Comparison of ENCODE assay signal across 1 cellular context in genomic region chr10:107031981-107032699, GRCh38.
TF ChIP-seq lines count a peak whose summit lies in the region.

No MANE protein-coding gene starts in this region.

TF ChIP-seq in K562, 482 proteins besides CTCF, POLR2A, EP300 and RAD21 (continued from another document and continues in another):
- TF ChIP-seq PCBP1 (IDR thresholded peaks at IDR 0.05; ENCODE audit: low read depth, low read length, poor library complexity, severe bottlenecking), result no peak
- TF ChIP-seq CC2D1A (IDR thresholded peaks at IDR 0.05), result no peak
- TF ChIP-seq TFAM (CRISPR knock-in tag; conservative IDR thresholded peaks at IDR 0.05), result no peak
- no peak for TF ChIP-seq NONO (IDR thresholded peaks at IDR 0.05; ENCODE audit: low read depth in 2 of 2, low read length in 1 of 2)
- no peak for TF ChIP-seq ZBTB49 (CRISPR knock-in tag; IDR thresholded peaks at IDR 0.05; ENCODE audit: borderline replicate concordance)
- no peak for TF ChIP-seq ZNF124 (CRISPR knock-in tag; IDR thresholded peaks at IDR 0.05)
- TF ChIP-seq ZSCAN29 (IDR thresholded peaks at IDR 0.05), result no peak
- no peak for TF ChIP-seq RBM34 (IDR thresholded peaks at IDR 0.05; ENCODE audit: borderline replicate concordance, insufficient read depth, low read length)
- TF ChIP-seq SLC30A9 (CRISPR knock-in tag; IDR thresholded peaks at IDR 0.05), result no peak
- 0 out of 2 replicates have a peak, but pooled peaks have one; percentile 65 for TF ChIP-seq FOXJ2 (tag; IDR thresholded peaks at IDR 0.05)
- TF ChIP-seq ZNF77 (CRISPR knock-in tag; IDR thresholded peaks at IDR 0.05), result no peak
- no peak for TF ChIP-seq CBFB (CRISPR knock-in tag; IDR thresholded peaks at IDR 0.05)
- no peak for TF ChIP-seq GTF2F1 (IDR thresholded peaks at IDR 0.05; ENCODE audit: low read depth, low read length)
- TF ChIP-seq POLR3G (IDR thresholded peaks at IDR 0.05; ENCODE audit: extremely low read depth, insufficient read length, insufficient replicate concordance), result no peak
- no peak; the same call in none of the 2 replicates for TF ChIP-seq MBD2 (IDR thresholded peaks at IDR 0.05; ENCODE audit: borderline replicate concordance, low read depth)
- TF ChIP-seq KDM2B (CRISPR knock-in tag; IDR thresholded peaks at IDR 0.05), result no peak
- no peak for TF ChIP-seq ZNF512 (tag; IDR thresholded peaks at IDR 0.05)
- no peak for TF ChIP-seq PHB2 (IDR thresholded peaks at IDR 0.05; ENCODE audit: low read depth)
- TF ChIP-seq DEAF1 (CRISPR knock-in tag; IDR thresholded peaks at IDR 0.05), result no peak
- TF ChIP-seq RBBP5 (IDR thresholded peaks at IDR 0.05; ENCODE audit: borderline replicate concordance, insufficient read depth, low read length, poor library complexity, severe bottlenecking), result no peak
- TF ChIP-seq ZNF449 (CRISPR knock-in tag; IDR thresholded peaks at IDR 0.05), result no peak
- TF ChIP-seq ZNF212 (CRISPR knock-in tag; IDR thresholded peaks at IDR 0.05), result no peak
- TF ChIP-seq SMARCA4 (IDR thresholded peaks at IDR 0.05), result peak; percentile 82
- peak; percentile 97 for TF ChIP-seq MEF2D (tag; conservative IDR thresholded peaks at IDR 0.05; ENCODE audit: low read depth)
- TF ChIP-seq ZNF507 (tag; conservative IDR thresholded peaks at IDR 0.05), result no peak
- no peak for TF ChIP-seq NFYB (IDR thresholded peaks at IDR 0.05; ENCODE audit: extremely low read depth, insufficient read length)
- TF ChIP-seq LARP7 (IDR thresholded peaks at IDR 0.05), result no peak
- TF ChIP-seq HOMEZ (CRISPR knock-in tag; IDR thresholded peaks at IDR 0.05), result no peak
- no peak for TF ChIP-seq CTBP1 (IDR thresholded peaks at IDR 0.05; ENCODE audit: borderline replicate concordance)
- TF ChIP-seq ESRRB (CRISPR knock-in tag; IDR thresholded peaks at IDR 0.05; ENCODE audit: borderline replicate concordance), result no peak
- no peak for TF ChIP-seq ELF1 (tag; IDR thresholded peaks at IDR 0.05)
- TF ChIP-seq CBFA2T3 (IDR thresholded peaks at IDR 0.05), result peak; percentile 61
- TF ChIP-seq ZNF12 (CRISPR knock-in tag; IDR thresholded peaks at IDR 0.05), result no peak
- no peak for TF ChIP-seq FUS (optimal IDR thresholded peaks at IDR 0.05; ENCODE audit: low read depth, low read length)
- no peak for TF ChIP-seq MAX (CRISPR knock-in tag; IDR thresholded peaks at IDR 0.05)
- no peak for TF ChIP-seq CHD1 (IDR thresholded peaks at IDR 0.05; ENCODE audit: low read length)
- TF ChIP-seq XRCC4 (IDR thresholded peaks at IDR 0.05; ENCODE audit: extremely low read depth, insufficient read depth, insufficient read length), result no peak
- no peak for TF ChIP-seq ZNF277 (CRISPR knock-in tag; IDR thresholded peaks at IDR 0.05; ENCODE audit: borderline replicate concordance)
- no peak for TF ChIP-seq ZNF444 (CRISPR knock-in tag; IDR thresholded peaks at IDR 0.05)
- TF ChIP-seq SNRNP70 (optimal IDR thresholded peaks at IDR 0.05; ENCODE audit: low read depth, low read length), result no peak
- TF ChIP-seq HIVEP1 (CRISPR knock-in tag; IDR thresholded peaks at IDR 0.05), result no peak
- TF ChIP-seq RAD51 (IDR thresholded peaks at IDR 0.05; ENCODE audit: borderline replicate concordance, low read depth), result no peak
- TF ChIP-seq CREM (IDR thresholded peaks at IDR 0.05; ENCODE audit: low read depth), result 0 out of 2 replicates have a peak, but pooled peaks have one; percentile 18
- TF ChIP-seq RBFOX2 (IDR thresholded peaks at IDR 0.05; ENCODE audit: low read depth, low read length), result peak; percentile 6; the same call in 1 of the 2 replicates
- no peak for TF ChIP-seq NFE2L1 (tag; IDR thresholded peaks at IDR 0.05; ENCODE audit: borderline replicate concordance, low read depth)
- no peak for TF ChIP-seq ZFX (CRISPR knock-in tag; IDR thresholded peaks at IDR 0.05)
- no peak for TF ChIP-seq NFRKB (IDR thresholded peaks at IDR 0.05; ENCODE audit: low read depth)
- no peak for TF ChIP-seq ZNF76 (CRISPR knock-in tag; IDR thresholded peaks at IDR 0.05; ENCODE audit: borderline replicate concordance)
- no peak for TF ChIP-seq SIRT6 (IDR thresholded peaks at IDR 0.05; ENCODE audit: low read depth, low read length)
- TF ChIP-seq ZNF217 (CRISPR knock-in tag; IDR thresholded peaks at IDR 0.05), result no peak
- TF ChIP-seq ELF2 (CRISPR knock-in tag; IDR thresholded peaks at IDR 0.05), result no peak
- TF ChIP-seq PHF21A (IDR thresholded peaks at IDR 0.05; ENCODE audit: borderline replicate concordance, low read depth), result no peak
- TF ChIP-seq SAP30 (IDR thresholded peaks at IDR 0.05; ENCODE audit: borderline replicate concordance, insufficient read depth, low read depth, low read length, poor library complexity, severe bottlenecking), result no peak
- 0 out of 2 replicates have a peak, but pooled peaks have one; percentile 34 for TF ChIP-seq SMARCC2 (IDR thresholded peaks at IDR 0.05; ENCODE audit: low read depth)
- TF ChIP-seq ZNF445 (CRISPR knock-in tag; IDR thresholded peaks at IDR 0.05; ENCODE audit: low read depth), result no peak
- no peak for TF ChIP-seq MLLT1 (IDR thresholded peaks at IDR 0.05)
- TF ChIP-seq FOXO4 (CRISPR knock-in tag; IDR thresholded peaks at IDR 0.05), result no peak
- no peak for TF ChIP-seq GABPB1 (CRISPR knock-in tag; IDR thresholded peaks at IDR 0.05)
- no peak for TF ChIP-seq ZHX1 (conservative IDR thresholded peaks at IDR 0.05; ENCODE audit: low read length)
- no peak for TF ChIP-seq ZNF584 (CRISPR knock-in tag; IDR thresholded peaks at IDR 0.05; ENCODE audit: low read depth)
